Comparison of ENCODE assay signal across 7 cellular contexts in the genomic region with DNA sequence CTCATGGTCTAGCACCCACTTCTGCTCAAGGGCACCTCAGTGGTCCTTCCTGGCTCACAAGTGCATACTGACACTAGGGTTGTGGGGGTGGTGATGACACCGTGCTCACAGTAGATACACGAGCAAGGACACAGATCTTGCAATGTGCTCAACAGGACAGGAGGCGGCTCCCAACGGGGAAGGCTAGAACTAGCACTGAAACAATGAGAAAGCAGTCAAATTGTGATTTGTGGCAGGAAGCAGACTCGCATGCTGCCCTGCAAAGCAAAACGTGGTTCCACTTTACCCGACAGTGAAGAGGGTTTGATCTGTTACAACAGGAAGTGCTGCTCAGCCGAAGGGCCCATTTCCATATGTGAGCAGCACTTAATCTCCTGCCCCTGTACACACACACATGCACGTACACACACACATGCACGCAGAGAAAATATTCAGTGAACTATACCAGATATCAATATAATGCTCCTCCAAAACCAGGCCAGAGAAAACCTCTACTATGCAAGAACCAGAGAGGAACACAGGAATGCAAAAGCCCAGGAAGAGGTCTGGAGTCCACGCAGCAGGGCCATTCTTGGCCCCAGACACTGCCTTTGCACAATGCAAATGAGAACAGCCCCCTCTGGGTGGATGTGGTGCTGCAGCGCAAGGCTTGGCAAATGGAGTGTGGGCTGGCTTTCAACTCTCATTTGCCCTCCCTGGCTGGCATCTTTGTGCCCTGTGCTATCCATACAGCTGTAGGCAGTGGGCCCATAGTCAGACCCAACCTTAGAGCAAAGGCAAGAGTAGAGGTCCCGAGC.
DNase-seq lines count a peak whose midpoint lies in the region; ATAC-seq lines count a peak whose summit lies in the region.

No MANE protein-coding gene starts in this region.

- ATAC-seq in GM18867 (IDR thresholded peaks at IDR 0.05; ENCODE audit: unreplicated experiment) (peak; percentile 96), HG02840 (IDR thresholded peaks at IDR 0.05; ENCODE audit: low FRiP score, unreplicated experiment) (peak; percentile 73)

- peak; percentile 92 for DNase-seq in NOMO-1 treated with dmso at 0.1 percent for 144 hours (lab: John Stamatoyannopoulos, UW; ENCODE audit: unreplicated experiment)
- peak; percentile 41 for DNase-seq in activated naive CD4-positive, alpha-beta T cell treated with anti-CD3 and anti-CD28 coated beads, Interleukin-2, amount 50 U/mL, for 16 hours
- peak; percentile 11 to 27 for DNase-seq in stimulated activated CD4-positive, alpha-beta T cell treated with anti-CD3 and anti-CD28 coated beads, Interleukin-2, amount 100 ng/mL, for 48 hours
- no peak for DNase-seq in NCI-H69 (lab: John Stamatoyannopoulos, UW)
- DNase-seq in midbrain (lab: John Stamatoyannopoulos, UW): no peak

Comparison
In these comparisons a context has a peak if more than half of its experiments do, and no peak if none do; other contexts are left out.
1. DNase-seq: peak in NOMO-1 treated with dmso at 0.1 percent for 144 hours (single experiment), activated naive CD4-positive, alpha-beta T cell treated with anti-CD3 and anti-CD28 coated beads, Interleukin-2, amount 50 U/mL, for 16 hours (single experiment) and stimulated activated CD4-positive, alpha-beta T cell treated with anti-CD3 and anti-CD28 coated beads, Interleukin-2, amount 100 ng/mL, for 48 hours (2 of 2); none in NCI-H69 (single experiment) and midbrain (single experiment).